Comparison of ENCODE assay signal across 14 cellular contexts in the genomic region with DNA sequence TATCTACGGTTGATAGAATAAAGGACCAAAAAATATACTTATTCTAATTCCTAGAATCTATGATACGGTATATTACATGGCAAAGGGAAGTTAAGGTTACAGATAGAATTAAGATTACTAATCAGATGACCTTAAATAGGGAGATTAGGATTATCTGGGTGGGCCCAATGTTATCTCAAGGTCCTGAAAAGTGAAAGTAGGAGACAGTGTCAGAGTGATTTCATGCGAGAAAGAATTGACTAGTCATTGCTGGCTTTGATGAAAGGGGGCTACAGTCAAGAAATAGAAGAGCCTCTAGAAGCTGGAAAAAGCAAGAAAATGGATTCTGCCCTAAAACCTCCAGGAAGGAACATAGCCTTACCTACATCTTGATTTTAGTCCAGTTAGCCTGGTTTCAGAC.
DNase-seq lines count a peak whose midpoint lies in the region; ATAC-seq and TF ChIP-seq lines count a peak whose summit lies in the region.
"Had no signal": no experiment of that assay in that cellular context is flagged by ENCODE, and none has a peak within 500 bp of the region (broad histone marks: within the 10 kb centered on the region; RNA-seq: fewer than 3 reads in every experiment).

No MANE protein-coding gene starts in this region.

- peaks cover 0 to 3% of the 10 kb centered on the region in 2 donors for H3K9me3 Mint-ChIP-seq in stimulated activated naive B cell treated with anti-CD40 and anti-IgM and Interleukin-4, amounts not matched to agents 10 μg/mL and 1 μg/mL and 100 μg/mL, for 72 hours

- H3K9me3 ChIP-seq in stomach = peaks cover 0 to 2% (median under 1%) of the 10 kb centered on the region in 4 donors

- TF ChIP-seq CTCF in KMS-11 (conservative IDR thresholded peaks at IDR 0.05; ENCODE audit: low read depth, low read length) (no peak), stomach (IDR thresholded peaks at IDR 0.05) (no peak)

- WGBS in stomach, 5 donors = 73 to 82% (median 74%) methylated on average over 3 of the region's 3 CpGs

- H2AFZ ChIP-seq in KMS-11 (ENCODE audit: low read depth) = no peak overlapping the region

- TF ChIP-seq EP300 in stomach (IDR thresholded peaks at IDR 0.05) = no peak

- H3K36me3 ChIP-seq in KMS-11 (ENCODE audit: insufficient read depth) (no peaks in the 10 kb centered on the region), stomach (no peaks in the 10 kb centered on the region)

- H3K4me3 Mint-ChIP-seq in stimulated activated naive B cell treated with anti-CD40 and anti-IgM and Interleukin-4, amounts not matched to agents 10 μg/mL and 1 μg/mL and 100 μg/mL, for 72 hours = peak overlapping the region in 1 of 2 donors; percentile 4
- H3K4me3 Mint-ChIP-seq: endodermal cell, neural crest cell had no signal

- H4K20me1 ChIP-seq in KMS-11 (ENCODE audit: insufficient read depth) = no peaks in the 10 kb centered on the region

- no peak for DNase-seq in stimulated activated naive B cell treated with anti-CD40 and anti-IgM and Interleukin-4, amounts not matched to agents 10 μg/mL and 1 μg/mL and 100 μg/mL, for 72 hours
- no peak for DNase-seq in stomach
- no peak for DNase-seq in head of caudate nucleus
- DNase-seq in stimulated activated CD4-positive, alpha-beta T cell treated with anti-CD3 and anti-CD28 coated beads, Interleukin-4, amount 100 ng/mL, for 1 hour = no peak
- DNase-seq: central memory CD4-positive, alpha-beta T cell; endodermal cell; foreskin fibroblast; NCI-H1092 treated with DMSO at 0.1 percent for 48 hours; PC-3; right cardiac atrium had no signal

- no peaks in the 10 kb centered on the region for H3K27me3 ChIP-seq in KMS-11 (ENCODE audit: insufficient read depth, low read depth)
- H3K27me3 ChIP-seq in stomach = no peaks in the 10 kb centered on the region

- intact Hi-C loops in stomach (cut with DNase I; ENCODE audit: low total_unique reads) = no loop called here
- intact Hi-C loops in head of caudate nucleus (cut with DNase I) = no loop called here

- no peaks in the 10 kb centered on the region for H3K27me3 Mint-ChIP-seq in stimulated activated naive B cell treated with anti-CD40 and anti-IgM and Interleukin-4, amounts not matched to agents 10 μg/mL and 1 μg/mL and 100 μg/mL, for 72 hours

- no peak overlapping the region for H3K4me3 ChIP-seq in KMS-11 (IDR thresholded peaks at IDR 0.05; ENCODE audit: insufficient read depth, low read depth, low read length)
- H3K4me3 ChIP-seq in stomach = no peak overlapping the region

- 0 out of 2 replicates have a peak overlapping the region, but pooled peaks have one; percentile 41 for H3K4me2 ChIP-seq in KMS-11

- peaks cover 45% of the 10 kb centered on the region for H3K4me1 ChIP-seq in KMS-11 (ENCODE audit: low read depth, poor library complexity, severe bottlenecking)
- no peaks in the 10 kb centered on the region for H3K4me1 ChIP-seq in stomach

- no peak for TF ChIP-seq POLR2A in stomach (IDR thresholded peaks at IDR 0.05)

- H3K4me1 Mint-ChIP-seq in stimulated activated naive B cell treated with anti-CD40 and anti-IgM and Interleukin-4, amounts not matched to agents 10 μg/mL and 1 μg/mL and 100 μg/mL, for 72 hours = peaks cover 10 to 28% of the 10 kb centered on the region in 2 donors
- H3K4me1 Mint-ChIP-seq: endodermal cell, neural crest cell had no signal

- H3K27ac ChIP-seq in KMS-11 (no peak overlapping the region), stomach (no peak overlapping the region)

- peaks cover 5 to 8% of the 10 kb centered on the region in 2 donors for H3K36me3 Mint-ChIP-seq in stimulated activated naive B cell treated with anti-CD40 and anti-IgM and Interleukin-4, amounts not matched to agents 10 μg/mL and 1 μg/mL and 100 μg/mL, for 72 hours

- H3K27ac Mint-ChIP-seq in stimulated activated naive B cell treated with anti-CD40 and anti-IgM and Interleukin-4, amounts not matched to agents 10 μg/mL and 1 μg/mL and 100 μg/mL, for 72 hours = peak overlapping the region; percentile 79
- H3K27ac Mint-ChIP-seq: endodermal cell had no signal

- H3K9ac ChIP-seq in KMS-11 = no peak overlapping the region

- peak; percentile 22 for ATAC-seq in GM19035 (IDR thresholded peaks at IDR 0.05; ENCODE audit: unreplicated experiment)
- peak; percentile 29 for ATAC-seq in HG02852 (IDR thresholded peaks at IDR 0.05; ENCODE audit: unreplicated experiment)
- peak; percentile 46 to 52 for ATAC-seq in stimulated activated naive B cell treated with anti-CD40 and anti-IgM and Interleukin-4, amounts not matched to agents 10 μg/mL and 1 μg/mL and 100 μg/mL, for 72 hours (replicated peaks)
- ATAC-seq: PC-3, right cardiac atrium had no signal

- no peaks in the 10 kb centered on the region for H3K79me2 ChIP-seq in KMS-11 (ENCODE audit: insufficient read depth, low read depth)
